7 cellular contexts compared by ENCODE assay signal in the genomic region with DNA sequence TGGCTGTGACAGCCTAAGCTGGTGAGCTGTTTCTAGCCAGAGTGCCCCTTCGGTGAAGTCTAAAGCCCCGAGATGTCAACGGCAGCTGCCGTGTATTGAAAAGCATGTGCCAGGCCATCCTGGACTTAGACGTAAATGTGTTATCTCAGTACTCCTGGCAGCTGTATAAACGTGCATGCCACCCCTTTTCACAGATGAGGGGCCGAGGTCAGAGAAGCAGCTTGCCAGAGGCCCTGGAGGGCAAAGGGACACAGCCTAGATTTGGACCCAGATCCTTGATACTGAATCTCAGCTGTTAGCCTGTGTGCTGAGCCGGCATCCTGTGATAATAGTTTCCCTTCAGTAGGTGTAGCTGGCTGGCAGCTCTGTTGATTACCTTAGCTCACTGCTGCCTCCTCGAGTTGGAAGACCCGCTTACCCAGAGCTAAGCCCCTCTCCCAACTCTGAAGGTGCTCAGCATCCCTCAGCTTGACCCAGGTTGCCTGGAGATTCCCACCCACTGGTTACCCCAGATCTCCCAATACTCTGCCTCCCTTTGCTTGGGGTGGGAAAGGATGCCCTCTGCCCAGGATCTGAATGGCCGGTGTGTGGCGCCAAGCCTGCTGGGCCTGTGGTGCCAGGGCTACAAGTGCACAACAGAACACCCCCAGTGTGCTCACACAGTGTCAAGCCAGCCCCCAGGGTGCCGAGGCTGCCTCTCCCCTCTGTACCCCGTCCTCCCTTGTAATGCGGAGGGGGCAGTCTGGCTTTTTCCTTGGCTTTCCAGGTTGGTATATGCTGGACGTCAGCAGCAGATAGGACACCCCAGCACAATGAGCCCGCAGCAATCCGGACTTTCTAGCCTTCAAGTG. TPM values are rescaled to one million over a fixed set of nuclear protein-coding genes. Genes with fewer than 3 reads are reported as not detected.
A peak's percentile ranks its signal among the peaks of the same experiment; 100 is the strongest.
DNase-seq lines count a peak whose midpoint lies in the region; TF ChIP-seq lines count a peak whose summit lies in the region.

No MANE protein-coding gene starts in this region.

- H4K20me1 ChIP-seq in neural cell (ENCODE audit: insufficient read depth) = no peaks in the 10 kb centered on the region

- H3K9me3 ChIP-seq in MG63 = no peaks in the 10 kb centered on the region
- H3K9me3 ChIP-seq in neural cell (ENCODE audit: low read length) = no peaks in the 10 kb centered on the region

- no peak for TF ChIP-seq POLR2A in erythroblast (IDR thresholded peaks at IDR 0.05; ENCODE audit: low read length)

- peak overlapping the region; percentile 84 for H3K9ac ChIP-seq in neural cell (ENCODE audit: low read length)

- CTCF ChIA-PET in activated CD4-positive, alpha-beta memory T cell treated with anti-CD3 and anti-CD28 coated beads, Interleukin-2, amount 10 ng/mL, durations not matched to agents 7 days and 5 days (lab: Charles Lee) = interaction anchor here (0.8 to 6.2 kb wide), 11 partner anchors 11 to 80 kb away, joined by 3 to 72 read pairs (median 6); no protein-coding TSS in a partner anchor

- TF ChIP-seq EP300 in neural cell (conservative IDR thresholded peaks at IDR 0.05; ENCODE audit: poor library complexity, severe bottlenecking) = no peak

- H3K9me2 ChIP-seq in neural cell (ENCODE audit: insufficient read depth, low read length) = no peaks in the 10 kb centered on the region

- H3K36me3 ChIP-seq in MG63 (no peaks in the 10 kb centered on the region), neural cell (ENCODE audit: insufficient read depth, low read length) (no peaks in the 10 kb centered on the region)

- H3K4me1 Mint-ChIP-seq in activated CD4-positive, alpha-beta memory T cell treated with anti-CD3 and anti-CD28 coated beads, Interleukin-2, amount 10 ng/mL, durations not matched to agents 7 days and 5 days = peaks cover 17% of the 10 kb centered on the region

- POLR2A ChIA-PET in activated CD4-positive, alpha-beta memory T cell treated with anti-CD3 and anti-CD28 coated beads, Interleukin-2, amount 10 ng/mL, durations not matched to agents 7 days and 5 days (lab: Charles Lee) = interaction anchor here (0.9 to 3.9 kb wide), 15 partner anchors 8 to 365 kb away, joined by 3 to 70 read pairs (median 9); partner anchors contain the start of genes ATXN10, GTSE1 and PPARA

- no peaks in the 10 kb centered on the region for H3K79me2 ChIP-seq in neural cell (replicated peaks; ENCODE audit: insufficient read depth, low read length)

- TF ChIP-seq RAD21 in neural cell (conservative IDR thresholded peaks at IDR 0.05) = peak; percentile 47

- H3K27ac ChIP-seq in neural cell (ENCODE audit: low read length) = peak overlapping the region; percentile 73

- no peaks in the 10 kb centered on the region for H3K36me3 Mint-ChIP-seq in activated CD4-positive, alpha-beta memory T cell treated with anti-CD3 and anti-CD28 coated beads, Interleukin-2, amount 10 ng/mL, durations not matched to agents 7 days and 5 days (ENCODE audit: low read depth)

- H3K9me3 Mint-ChIP-seq in activated CD4-positive, alpha-beta memory T cell treated with anti-CD3 and anti-CD28 coated beads, Interleukin-2, amount 10 ng/mL, durations not matched to agents 7 days and 5 days = no peaks in the 10 kb centered on the region

- no peaks in the 10 kb centered on the region for H3F3A ChIP-seq in neural cell (ENCODE audit: insufficient read depth, low read length, poor library complexity, severe bottlenecking)

- H2AFZ ChIP-seq in neural cell (ENCODE audit: low read depth, low read length) = peak overlapping the region; percentile 95

- no peaks in the 10 kb centered on the region for H3K27me3 Mint-ChIP-seq in activated CD4-positive, alpha-beta memory T cell treated with anti-CD3 and anti-CD28 coated beads, Interleukin-2, amount 10 ng/mL, durations not matched to agents 7 days and 5 days

- H3K27me3 ChIP-seq in MG63 (no peaks in the 10 kb centered on the region), neural cell (ENCODE audit: insufficient read depth, low read depth, low read length) (peaks cover 38% of the 10 kb centered on the region)

- peak overlapping the region; percentile 70 for H3K4me2 ChIP-seq in neural cell (ENCODE audit: low read length)

- H3K4me3 ChIP-seq in MG63 (peak overlapping the region; percentile 84), neural cell (ENCODE audit: low read length) (peak overlapping the region; percentile 97)

- peak overlapping the region; percentile 84 for H3K4me3 Mint-ChIP-seq in activated CD4-positive, alpha-beta memory T cell treated with anti-CD3 and anti-CD28 coated beads, Interleukin-2, amount 10 ng/mL, durations not matched to agents 7 days and 5 days

- in situ Hi-C loops in GM13977 (cut with MboI; ENCODE audit: low pct_unique_long_range_greater_than_20kb, low sequenced_read_pairs, unreplicated experiment) = no loop called here

- TF ChIP-seq CTCF in GM13977 (IDR thresholded peaks at IDR 0.05; ENCODE audit: extremely low read depth, insufficient read depth, missing control alignments) (peak; percentile 9), neural cell (IDR thresholded peaks at IDR 0.05; ENCODE audit: poor library complexity, severe bottlenecking) (peak; percentile 65)

- H3K27ac Mint-ChIP-seq in activated CD4-positive, alpha-beta memory T cell treated with anti-CD3 and anti-CD28 coated beads, Interleukin-2, amount 10 ng/mL, durations not matched to agents 7 days and 5 days = peak overlapping the region; percentile 90

- DNase-seq in GM13977 (ENCODE audit: low spot score) (no peak), MG63 (no peak), erythroblast (lab: John Stamatoyannopoulos, UW) (peak; percentile 61 to 65), NCI-H1092 treated with DMSO at 0.1 percent for 48 hours (lab: John Stamatoyannopoulos, UW) (no peak), DMS114 treated with DMSO at 0.1 percent for 48 hours (lab: John Stamatoyannopoulos, UW; ENCODE audit: unreplicated experiment) (no peak)
- DNase-seq in activated CD4-positive, alpha-beta memory T cell treated with anti-CD3 and anti-CD28 coated beads, Interleukin-2, amount 10 ng/mL, durations not matched to agents 7 days and 5 days = peak; percentile 62

TF ChIP-seq in neural cell, 6 proteins besides CTCF, POLR2A, EP300 and RAD21:
- TF ChIP-seq TAF1 (IDR thresholded peaks at IDR 0.05; ENCODE audit: low read depth) (no peak), SMC3 (conservative IDR thresholded peaks at IDR 0.05; ENCODE audit: poor library complexity) (peak; percentile 39), MXI1 (conservative IDR thresholded peaks at IDR 0.05; ENCODE audit: poor library complexity, severe bottlenecking) (no peak), EZH2 (IDR thresholded peaks at IDR 0.05; ENCODE audit: borderline replicate concordance, insufficient read depth, low read length, poor library complexity, severe bottlenecking) (no peak)
- TF ChIP-seq, protein P1, sequence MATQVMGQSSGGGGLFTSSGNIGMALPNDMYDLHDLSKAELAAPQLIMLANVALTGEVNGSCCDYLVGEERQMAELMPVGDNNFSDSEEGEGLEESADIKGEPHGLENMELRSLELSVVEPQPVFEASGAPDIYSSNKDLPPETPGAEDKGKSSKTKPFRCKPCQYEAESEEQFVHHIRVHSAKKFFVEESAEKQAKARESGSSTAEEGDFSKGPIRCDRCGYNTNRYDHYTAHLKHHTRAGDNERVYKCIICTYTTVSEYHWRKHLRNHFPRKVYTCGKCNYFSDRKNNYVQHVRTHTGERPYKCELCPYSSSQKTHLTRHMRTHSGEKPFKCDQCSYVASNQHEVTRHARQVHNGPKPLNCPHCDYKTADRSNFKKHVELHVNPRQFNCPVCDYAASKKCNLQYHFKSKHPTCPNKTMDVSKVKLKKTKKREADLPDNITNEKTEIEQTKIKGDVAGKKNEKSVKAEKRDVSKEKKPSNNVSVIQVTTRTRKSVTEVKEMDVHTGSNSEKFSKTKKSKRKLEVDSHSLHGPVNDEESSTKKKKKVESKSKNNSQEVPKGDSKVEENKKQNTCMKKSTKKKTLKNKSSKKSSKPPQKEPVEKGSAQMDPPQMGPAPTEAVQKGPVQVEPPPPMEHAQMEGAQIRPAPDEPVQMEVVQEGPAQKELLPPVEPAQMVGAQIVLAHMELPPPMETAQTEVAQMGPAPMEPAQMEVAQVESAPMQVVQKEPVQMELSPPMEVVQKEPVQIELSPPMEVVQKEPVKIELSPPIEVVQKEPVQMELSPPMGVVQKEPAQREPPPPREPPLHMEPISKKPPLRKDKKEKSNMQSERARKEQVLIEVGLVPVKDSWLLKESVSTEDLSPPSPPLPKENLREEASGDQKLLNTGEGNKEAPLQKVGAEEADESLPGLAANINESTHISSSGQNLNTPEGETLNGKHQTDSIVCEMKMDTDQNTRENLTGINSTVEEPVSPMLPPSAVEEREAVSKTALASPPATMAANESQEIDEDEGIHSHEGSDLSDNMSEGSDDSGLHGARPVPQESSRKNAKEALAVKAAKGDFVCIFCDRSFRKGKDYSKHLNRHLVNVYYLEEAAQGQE (IDR thresholded peaks at IDR 0.05; ENCODE audit: borderline replicate concordance) = no peak

RNA-seq across cellular contexts. Expression of gene WNT7B, which starts 59.8 kb away (rescaled TPM):
- 5.6 and 7.9 TPM in 2 replicates for total RNA-seq in MG63 (2014; rRNA removed; shearing (Covaris generic); ENCODE audit: low replicate concordance)
- total RNA-seq in activated CD4-positive, alpha-beta memory T cell treated with anti-CD3 and anti-CD28 coated beads, Interleukin-2, amount 10 ng/mL, durations not matched to agents 7 days and 5 days = not detected
- polyA plus RNA-seq in neural cell = 0.16 and 0.24 TPM in 2 replicates
- polyA minus RNA-seq in neural cell = 0.24 and 0.58 TPM in 2 replicates

Comparison
In these comparisons a context has a peak if more than half of its experiments do, and no peak if none do; other contexts are left out.
1. DNase-seq: peak in activated CD4-positive, alpha-beta memory T cell treated with anti-CD3 and anti-CD28 coated beads, Interleukin-2, amount 10 ng/mL, durations not matched to agents 7 days and 5 days (single experiment) and erythroblast (2 of 2); none in GM13977 (single experiment), MG63 (single experiment), NCI-H1092 treated with DMSO at 0.1 percent for 48 hours (single experiment) and DMS114 treated with DMSO at 0.1 percent for 48 hours (single experiment).